ENCODE assay signal across 9 cellular contexts in the genomic region with DNA sequence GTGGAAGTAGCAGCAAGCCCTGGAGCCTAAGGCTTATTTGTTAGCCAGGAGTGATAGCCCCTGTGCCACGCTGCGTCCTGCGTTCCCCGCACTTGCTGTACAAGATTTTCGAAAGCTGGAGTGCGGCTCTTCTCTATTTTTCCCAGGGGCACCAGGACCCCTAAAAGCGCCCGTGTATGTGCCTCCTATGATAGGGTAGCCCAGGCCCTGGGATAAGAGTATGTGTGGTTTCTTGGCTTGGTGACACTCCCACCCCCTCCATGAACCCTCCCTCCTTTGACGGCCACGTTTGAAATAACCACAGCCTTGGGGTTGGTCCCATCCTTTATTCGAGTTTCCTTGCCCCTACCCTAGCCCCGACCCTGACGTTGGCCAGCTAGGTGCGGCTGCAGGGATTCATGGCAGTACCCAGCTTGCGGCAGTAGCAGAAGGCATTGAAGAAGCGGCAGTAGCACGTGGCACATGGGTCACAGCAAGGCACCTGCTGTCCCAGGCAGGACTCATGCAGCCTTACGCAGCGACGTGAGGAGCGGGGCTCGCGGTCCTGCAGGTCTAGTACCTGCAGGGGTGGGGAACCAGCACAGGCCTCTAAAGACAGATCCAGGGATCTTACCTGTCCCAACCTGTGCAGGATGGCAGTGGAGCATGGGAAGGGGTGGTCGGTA. TPM values are rescaled to one million over a fixed set of nuclear protein-coding genes. Genes with fewer than 3 reads are reported as not detected.
DNase-seq lines count a peak whose midpoint lies in the region; ATAC-seq, FAIRE-seq and TF ChIP-seq lines count a peak whose summit lies in the region.
"Had no signal": no experiment of that assay in that cellular context is flagged by ENCODE, and none has a peak within 500 bp of the region (broad histone marks: within the 10 kb centered on the region; RNA-seq: fewer than 3 reads in every experiment).

No MANE protein-coding gene starts in this region.

- no peak for ATAC-seq in GM19452 (IDR thresholded peaks at IDR 0.05; ENCODE audit: unreplicated experiment)

- H3K4me1 ChIP-seq in breast epithelium (peaks cover 9 to 11% of the 10 kb centered on the region in 2 donors), mucosa of stomach (ENCODE audit: control insufficient read depth, insufficient read depth, low read length) (peaks cover 30% of the 10 kb centered on the region), vagina (peaks cover 45% of the 10 kb centered on the region), small intestine (ENCODE audit: control insufficient read depth in 2 of 2, insufficient read depth in 1 of 2, low read depth in 1 of 2, low read length in 1 of 2) (peaks cover 0 to 7% of the 10 kb centered on the region in 2 donors)

- TF ChIP-seq CTCF in breast epithelium (IDR thresholded peaks at IDR 0.05) (no peak), vagina (IDR thresholded peaks at IDR 0.05) (no peak)

- H3K36me3 ChIP-seq in breast epithelium (no peaks in the 10 kb centered on the region), mucosa of stomach (ENCODE audit: control insufficient read depth, insufficient read depth, low read length) (no peaks in the 10 kb centered on the region), vagina (no peaks in the 10 kb centered on the region), small intestine (ENCODE audit: control insufficient read depth in 2 of 2, insufficient read depth in 2 of 2, low read length in 2 of 2) (no peaks in the 10 kb centered on the region)

- H3K27me3 ChIP-seq in breast epithelium, result no peaks in the 10 kb centered on the region
- no peaks in the 10 kb centered on the region for H3K27me3 ChIP-seq in mucosa of stomach (ENCODE audit: control insufficient read depth, insufficient read depth, low read length)
- H3K27me3 ChIP-seq in vagina, result no peaks in the 10 kb centered on the region
- no peaks in the 10 kb centered on the region for H3K27me3 ChIP-seq in small intestine (ENCODE audit: control insufficient read depth in 2 of 2, insufficient read depth in 2 of 2, low read length in 2 of 2)

- H3K9me3 ChIP-seq in breast epithelium (no peaks in the 10 kb centered on the region), mucosa of stomach (ENCODE audit: control insufficient read depth, low read length) (no peaks in the 10 kb centered on the region), vagina (no peaks in the 10 kb centered on the region), small intestine (ENCODE audit: control insufficient read depth, low read depth) (no peaks in the 10 kb centered on the region)

- H3K4me3 ChIP-seq in breast epithelium (peak overlapping the region; percentile 81 to 85 (median 81)), mucosa of stomach (ENCODE audit: low read length) (peak overlapping the region; percentile 84), vagina (peak overlapping the region; percentile 84 to 98), small intestine (ENCODE audit: low read depth in 1 of 2, low read length in 2 of 2) (peak overlapping the region in 1 of 2 donors; percentile 50)

- peak overlapping the region; percentile 91 for H3K9ac ChIP-seq in mucosa of stomach (ENCODE audit: low read length)

- FAIRE-seq in small intestine (lab: Jason Lieb, UNC), result no peak

- H3K27ac ChIP-seq in breast epithelium (peak overlapping the region; percentile 96 to 98), vagina (peak overlapping the region; percentile 96), small intestine (ENCODE audit: low read depth in 1 of 2, low read length in 1 of 2) (peak overlapping the region in 1 of 2 donors; percentile 15)

- TF ChIP-seq POLR2A in breast epithelium (IDR thresholded peaks at IDR 0.05) (no peak), vagina (IDR thresholded peaks at IDR 0.05) (no peak)

- intact Hi-C loops in breast epithelium (cut with DNase I; ENCODE audit: low total_unique reads) (no loop called here), vagina (cut with DNase I) (no loop called here)

- WGBS in small intestine, 3 donors, result 77 to 81% (median 78%) methylated on average over 21 to 24 of the region's 24 CpGs

- DNase-seq in stimulated activated CD4-positive, alpha-beta T cell treated with anti-CD3 and anti-CD28 coated beads, Interleukin-15, amount 100 ng/mL, for 24 hours, result peak; percentile 19
- no peak for DNase-seq in stimulated activated CD4-positive, alpha-beta T cell treated with anti-CD3 and anti-CD28 coated beads, Interleukin-4, amount 100 ng/mL, for 1 hour
- no peak for DNase-seq in breast epithelium (ENCODE audit: low spot score in 2 of 2)
- no peak for DNase-seq in vagina (ENCODE audit: extremely low spot score in 2 of 2)
- DNase-seq in small intestine, result no peak
- no peak for DNase-seq in HPDE6-E6E7 (ENCODE audit: extremely low spot score)
- DNase-seq: NCI-H1436 treated with DMSO at 0.1 percent for 48 hours had no signal

RNA-seq across cellular contexts. Expression of gene AGRP, which starts 1.0 kb away (rescaled TPM):
- not detected for total RNA-seq in breast epithelium
- total RNA-seq in vagina, result not detected
- polyA plus RNA-seq in small intestine, result under 1 TPM in 1 of 3 donors, not detected in 2; 0.10 TPM

RNA-seq across cellular contexts. Expression of gene ATP6V0D1, which starts 1.4 kb away (rescaled TPM):
- total RNA-seq in breast epithelium (100 to 1,000 TPM; 101 to 122 (median 104) TPM), vagina (110 TPM)
- polyA plus RNA-seq in small intestine, result 100 to 1,000 TPM; 120 to 158 (median 154) TPM

RNA-seq across cellular contexts. Expression of gene RIPOR1, which starts 46.2 kb away (rescaled TPM):
- total RNA-seq in breast epithelium (10 to 100 TPM; 32.0 to 50.5 (median 33.4) TPM), vagina (54.8 TPM)
- 10 to 100 TPM in 2 of 3 donors, 1 to 10 TPM in 1; 2.9 to 19.1 (median 11.3) TPM for polyA plus RNA-seq in small intestine

RNA-seq across cellular contexts. Expression of gene HSD11B2, which starts 51.5 kb away (rescaled TPM):
- total RNA-seq in breast epithelium (10 to 100 TPM in 2 of 3 donors, under 1 TPM in 1; 0.32 to 66.9 (median 10.2) TPM), vagina (30.2 TPM)
- 100 to 1,000 TPM in 2 of 3 donors, 10 to 100 TPM in 1; 93.7 to 166 (median 129) TPM for polyA plus RNA-seq in small intestine
